Comparison of ENCODE assay signal across 8 cellular contexts in genomic region chr13:97030705-97031452, GRCh38. TPM values are rescaled to one million over a fixed set of nuclear protein-coding genes. Genes with fewer than 3 reads are reported as not detected.
DNase-seq lines count a peak whose midpoint lies in the region; ATAC-seq and TF ChIP-seq lines count a peak whose summit lies in the region.

No MANE protein-coding gene starts in this region.

- H3K27ac ChIP-seq in OCI-LY3 (ENCODE audit: low read length) (peak overlapping the region; percentile 95), heart left ventricle (no peak overlapping the region)

- ATAC-seq in HG03039 (IDR thresholded peaks at IDR 0.05; ENCODE audit: unreplicated experiment): no peak
- no peak for ATAC-seq in GM21381 (IDR thresholded peaks at IDR 0.05; ENCODE audit: unreplicated experiment)
- no peak for ATAC-seq in heart left ventricle

- peaks cover 4% of the 10 kb centered on the region for H3K27me3 Mint-ChIP-seq in HFFc6 (ENCODE audit: insufficient read depth)

- H3K36me3 ChIP-seq in OCI-LY3 (replicated peaks; ENCODE audit: low read depth, low read length) (no peaks in the 10 kb centered on the region), heart left ventricle (no peaks in the 10 kb centered on the region)

- H3K36me3 Mint-ChIP-seq in HFFc6 (ENCODE audit: low read depth): no peaks in the 10 kb centered on the region

- H3K4me2 ChIP-seq in OCI-LY3 (ENCODE audit: low read length): peak overlapping the region; percentile 79

- H4K20me1 ChIP-seq in OCI-LY3 (ENCODE audit: insufficient read depth, low read length): no peaks in the 10 kb centered on the region

- TF ChIP-seq CTCF in HFFc6 (IDR thresholded peaks at IDR 0.05) (peak; percentile 68), OCI-LY3 (IDR thresholded peaks at IDR 0.05; ENCODE audit: low read depth, low read length) (peak; percentile 75), fibroblast of the aortic adventitia (IDR thresholded peaks at IDR 0.05; ENCODE audit: insufficient read depth, low read length) (peak; percentile 9), heart left ventricle (IDR thresholded peaks at IDR 0.05) (peak in 6 of 12 donors; percentile 16 to 30 (median 24))

- H3K4me3 ChIP-seq in OCI-LY3 (ENCODE audit: low read length): peak overlapping the region; percentile 71
- H3K4me3 ChIP-seq in fibroblast of the aortic adventitia (ENCODE audit: low read depth, low read length): no peak overlapping the region
- no peak overlapping the region for H3K4me3 ChIP-seq in heart left ventricle

- H3K9me3 ChIP-seq in OCI-LY3 (ENCODE audit: insufficient read depth, low read length) (no peaks in the 10 kb centered on the region), heart left ventricle (peaks cover 0 to 8% (median 0%) of the 10 kb centered on the region in 12 donors)

- 50 to 58% (median 53%) methylated on average over 2 of the region's 2 CpGs for WGBS in heart left ventricle, 4 donors

- no peak overlapping the region for H3K4me3 Mint-ChIP-seq in HFFc6

- peak overlapping the region; percentile 72; the same call in 1 of the 2 replicates for H2AFZ ChIP-seq in OCI-LY3 (ENCODE audit: low read depth, low read length)

- H3K27me3 ChIP-seq in OCI-LY3 (ENCODE audit: low read depth, low read length): no peaks in the 10 kb centered on the region
- H3K27me3 ChIP-seq in heart left ventricle: no peaks in the 10 kb centered on the region

- H3K4me1 ChIP-seq in OCI-LY3 (ENCODE audit: low read length): peaks cover 34% of the 10 kb centered on the region
- peaks cover 0 to 21% (median 0%) of the 10 kb centered on the region in 12 donors for H3K4me1 ChIP-seq in heart left ventricle

- H3K79me2 ChIP-seq in OCI-LY3 (ENCODE audit: low read length): no peaks in the 10 kb centered on the region

- TF ChIP-seq POLR2A in heart left ventricle (IDR thresholded peaks at IDR 0.05): no peak

- DNase-seq in COLO668 (lab: John Stamatoyannopoulos, UW; ENCODE audit: unreplicated experiment) (peak; percentile 37), HFFc6 (peak; percentile 37), fibroblast of the aortic adventitia (ENCODE audit: low read depth) (peak; percentile 62), NCI-H2029 (lab: John Stamatoyannopoulos, UW) (no peak), heart left ventricle (no peak)

- H3K4me1 Mint-ChIP-seq in HFFc6 (ENCODE audit: low read depth): peaks cover 18% of the 10 kb centered on the region

- H3K9me3 Mint-ChIP-seq in HFFc6: no peaks in the 10 kb centered on the region

- intact Hi-C loops in heart left ventricle (cut with DNase I): loop anchor here in 3 of 10 donors (10.0 kb wide), 3 partner anchors 164 to 334 kb away; no protein-coding TSS in a partner anchor

- no peak overlapping the region for H3K27ac Mint-ChIP-seq in HFFc6

- H3K9ac ChIP-seq in OCI-LY3 (ENCODE audit: low read length): peak overlapping the region; percentile 66

RNA-seq across cellular contexts. Expression of gene OXGR1, which starts 36.6 kb away (rescaled TPM):
- total RNA-seq in HFFc6 (2021; fragmentation: NEBNext Ultra II Directional; extraction: Animal tissue kit (Norgen Biotek cat#: 25700)): not detected
- total RNA-seq in fibroblast of the aortic adventitia (ENCODE audit: low replicate concordance) (not detected in 2 replicates), heart left ventricle (under 1 TPM in 2 of 9 donors, not detected in 7; 0.16 to 0.99 TPM)
- polyA plus RNA-seq in heart left ventricle: under 1 TPM in 1 of 2 donors, not detected in 1; 0.04 TPM

Comparison
In these comparisons a context has a peak if more than half of its experiments do, and no peak if none do; other contexts are left out.
1. DNase-seq: peak in COLO668 (single experiment), HFFc6 (single experiment) and fibroblast of the aortic adventitia (single experiment); none in NCI-H2029 (single experiment) and heart left ventricle (0 of 5).